In genomic region chr18:23133860-23134779, GRCh38 we compare ENCODE assay signal across 1 cellular context.
A peak's percentile ranks its signal among the peaks of the same experiment; 100 is the strongest.
TF ChIP-seq lines count a peak whose summit lies in the region.

No MANE protein-coding gene starts in this region.

TF ChIP-seq in K562, 482 proteins besides CTCF, POLR2A, EP300 and RAD21 (continued from another document):
- no peak for TF ChIP-seq XRCC4 (IDR thresholded peaks at IDR 0.05; ENCODE audit: extremely low read depth, insufficient read depth, insufficient read length)
- TF ChIP-seq CBX8 (IDR thresholded peaks at IDR 0.05; ENCODE audit: borderline replicate concordance, extremely low read depth, low read depth, low read length, poor library complexity, severe bottlenecking) = peak; percentile 75
- peak; percentile 16 for TF ChIP-seq PRDM10 (IDR thresholded peaks at IDR 0.05; ENCODE audit: partially characterized antibody)
- TF ChIP-seq E2F6 (IDR thresholded peaks at IDR 0.05; ENCODE audit: borderline replicate concordance in 1 of 2, extremely low read depth in 1 of 2, insufficient read depth in 1 of 2, insufficient read length in 1 of 2, low read depth in 1 of 2, low read length in 1 of 2, poor library complexity in 1 of 2, severe bottlenecking in 1 of 2) = peak in 1 of 2 experiments; percentile 14
- peak; percentile 23; the same call in 1 of the 2 replicates for TF ChIP-seq RNF2 (IDR thresholded peaks at IDR 0.05)
